Comparison of ENCODE assay signal across 15 cellular contexts in genomic region chr1:205287076-205287475, GRCh38. TPM values are rescaled to one million over a fixed set of nuclear protein-coding genes. Genes with fewer than 3 reads are reported as not detected.
DNase-seq lines count a peak whose midpoint lies in the region; ATAC-seq and TF ChIP-seq lines count a peak whose summit lies in the region.
"Had no signal": no experiment of that assay in that cellular context is flagged by ENCODE, and none has a peak within 500 bp of the region (broad histone marks: within the 10 kb centered on the region; RNA-seq: fewer than 3 reads in every experiment).

No MANE protein-coding gene starts in this region.

- H3K4me1 ChIP-seq in BLaER1 treated with 17β-estradiol and CSF1 and Interleukin-3, amounts not matched to agents 10 nM and 100 nM: peaks cover 61 to 85% (median 69%) of the 10 kb centered on the region in 10 experiments
- peaks cover 60 to 77% of the 10 kb centered on the region in 2 donors for H3K4me1 ChIP-seq in naive thymus-derived CD4-positive, alpha-beta T cell (ENCODE audit: control insufficient read depth in 2 of 2, insufficient read depth in 2 of 2, low read length in 2 of 2)
- H3K4me1 ChIP-seq in gastroesophageal sphincter: peaks cover 0 to 38% (median 11%) of the 10 kb centered on the region in 3 donors

- CTCF ChIA-PET in naive thymus-derived CD4-positive, alpha-beta T cell (lab: Charles Lee): interaction anchor here (1.2 to 23.1 kb wide), 3 partner anchors 11 to 50 kb away, joined by 3 to 955 read pairs (median 148); partner anchors contain the start of gene NUAK2

- peak overlapping the region; percentile 68 to 83 (median 81); a peak in 21 of 22 replicates for H3K27ac ChIP-seq in BLaER1 treated with 17β-estradiol and CSF1 and Interleukin-3, amounts not matched to agents 10 nM and 100 nM
- H3K27ac ChIP-seq in naive thymus-derived CD4-positive, alpha-beta T cell (ENCODE audit: low read depth, low read length): peak overlapping the region; percentile 83
- no peak overlapping the region for H3K27ac ChIP-seq in gastroesophageal sphincter

- DNase-seq in HFFc6: no peak
- no peak for DNase-seq in activated T-helper 1 cell treated with anti-CD3 and anti-CD28 coated beads, Interleukin-12 subunit alpha, Interleukin-12 subunit beta, Interleukin-2, Interleukin-4 antibody, amounts not matched to agents 30 ng/mL and 10 ng/mL and 1 ng/mL, durations not matched to agents 14 hours and 24 hours and 36 hours (ENCODE audit: low spot score)
- DNase-seq in naive thymus-derived CD4-positive, alpha-beta T cell: no peak
- no peak for DNase-seq in NCI-H345 treated with DMSO at 0.1 percent for 48 hours (lab: John Stamatoyannopoulos, UW; ENCODE audit: unreplicated experiment)
- DNase-seq in superior temporal gyrus (ENCODE audit: extremely low spot score): no peak
- DNase-seq: BE2C, islet precursor cell, NCI-H526 treated with DMSO at 0.1 percent for 48 hours had no signal

- POLR2A ChIA-PET in naive thymus-derived CD4-positive, alpha-beta T cell (lab: Charles Lee): interaction anchor here (0.6 to 22.0 kb wide), 6 partner anchors 9 to 58 kb away, joined by 3 to 1119 read pairs (median 46); partner anchors contain the start of gene NUAK2

- TF ChIP-seq EP300 in gastroesophageal sphincter (IDR thresholded peaks at IDR 0.05): no peak

- no peaks in the 10 kb centered on the region for H3K9me3 Mint-ChIP-seq in HFFc6
- H3K9me3 Mint-ChIP-seq in activated T-helper 1 cell treated with anti-CD3 and anti-CD28 coated beads, Interleukin-12 subunit alpha, Interleukin-12 subunit beta, Interleukin-2, Interleukin-4 antibody, amounts not matched to agents 30 ng/mL and 10 ng/mL and 1 ng/mL, durations not matched to agents 14 hours and 24 hours and 36 hours: no peaks in the 10 kb centered on the region
- H3K9me3 Mint-ChIP-seq in naive thymus-derived CD4-positive, alpha-beta T cell: peaks cover 0 to 8% (median 0%) of the 10 kb centered on the region in 11 donors
- H3K9me3 Mint-ChIP-seq: activated naive CD4-positive, alpha-beta T cell treated with anti-CD3 and anti-CD28 coated beads, Interleukin-2, amount 50 U/mL, for 72 hours; nephron had no signal

- no peaks in the 10 kb centered on the region for H3K36me3 Mint-ChIP-seq in HFFc6 (ENCODE audit: low read depth)
- no peaks in the 10 kb centered on the region for H3K36me3 Mint-ChIP-seq in activated T-helper 1 cell treated with anti-CD3 and anti-CD28 coated beads, Interleukin-12 subunit alpha, Interleukin-12 subunit beta, Interleukin-2, Interleukin-4 antibody, amounts not matched to agents 30 ng/mL and 10 ng/mL and 1 ng/mL, durations not matched to agents 14 hours and 24 hours and 36 hours (ENCODE audit: low read depth)
- peaks cover 0 to 4% (median 0%) of the 10 kb centered on the region in 5 donors for H3K36me3 Mint-ChIP-seq in naive thymus-derived CD4-positive, alpha-beta T cell
- H3K36me3 Mint-ChIP-seq: activated naive CD4-positive, alpha-beta T cell treated with anti-CD3 and anti-CD28 coated beads, Interleukin-2, amount 50 U/mL, for 72 hours had no signal

- H3K4me3 ChIP-seq in BLaER1 treated with 17β-estradiol and CSF1 and Interleukin-3, amounts not matched to agents 10 nM and 100 nM: peak overlapping the region in 5 of 10 experiments; percentile 1 to 39 (median 30); a peak in 4 of 20 replicates
- H3K4me3 ChIP-seq in naive thymus-derived CD4-positive, alpha-beta T cell (ENCODE audit: low read length): peak overlapping the region; percentile 60
- H3K4me3 ChIP-seq in gastroesophageal sphincter: no peak overlapping the region
- H3K4me3 ChIP-seq: coronary artery, SJSA1 had no signal

- no peak for TF ChIP-seq POLR2A in gastroesophageal sphincter (IDR thresholded peaks at IDR 0.05)

- ATAC-seq in naive thymus-derived CD4-positive, alpha-beta T cell: no peak
- ATAC-seq in GM18909 (IDR thresholded peaks at IDR 0.05; ENCODE audit: poor library complexity, unreplicated experiment): no peak
- ATAC-seq in gastroesophageal sphincter: no peak

- WGBS in gastroesophageal sphincter (ENCODE audit: low coverage in 1 of 2), 2 donors: 95 to 100% methylated on average over 1 to 3 of the region's 3 CpGs

- H3K9ac ChIP-seq in BLaER1 treated with 17β-estradiol and CSF1 and Interleukin-3, amounts not matched to agents 10 nM and 100 nM: peak overlapping the region; percentile 52 to 74 (median 69); a peak in 18 of 22 replicates

- no peak overlapping the region for H3K4me3 Mint-ChIP-seq in HFFc6
- peak overlapping the region; percentile 62 for H3K4me3 Mint-ChIP-seq in activated T-helper 1 cell treated with anti-CD3 and anti-CD28 coated beads, Interleukin-12 subunit alpha, Interleukin-12 subunit beta, Interleukin-2, Interleukin-4 antibody, amounts not matched to agents 30 ng/mL and 10 ng/mL and 1 ng/mL, durations not matched to agents 14 hours and 24 hours and 36 hours
- peak overlapping the region; percentile 63 to 89 (median 80) for H3K4me3 Mint-ChIP-seq in naive thymus-derived CD4-positive, alpha-beta T cell
- H3K4me3 Mint-ChIP-seq: nephron had no signal

- H3K27ac Mint-ChIP-seq in HFFc6: peak overlapping the region; percentile 68
- H3K27ac Mint-ChIP-seq in activated T-helper 1 cell treated with anti-CD3 and anti-CD28 coated beads, Interleukin-12 subunit alpha, Interleukin-12 subunit beta, Interleukin-2, Interleukin-4 antibody, amounts not matched to agents 30 ng/mL and 10 ng/mL and 1 ng/mL, durations not matched to agents 14 hours and 24 hours and 36 hours: peak overlapping the region; percentile 2
- H3K27ac Mint-ChIP-seq in naive thymus-derived CD4-positive, alpha-beta T cell: peak overlapping the region; percentile 90 to 99 (median 97)

- intact Hi-C loops in activated T-helper 1 cell treated with anti-CD3 and anti-CD28 coated beads, Interleukin-12 subunit alpha, Interleukin-12 subunit beta, Interleukin-2, Interleukin-4 antibody, amounts not matched to agents 30 ng/mL and 10 ng/mL and 1 ng/mL, durations not matched to agents 14 hours and 24 hours and 36 hours (cut with micrococcal nuclease): loop anchor here (10.0 kb wide), 3 partner anchors 458 to 1268 kb away; partner anchors contain the start of gene MDM4
- intact Hi-C loops in naive thymus-derived CD4-positive, alpha-beta T cell (cut with micrococcal nuclease): loop anchor here (5.0 to 10.0 kb wide), 8 partner anchors 198 to 1992 kb away; partner anchors contain the start of genes MDM4 (in 1 of the 2) and PPP1R15B (in 1 of the 2)

- TF ChIP-seq CTCF in HFFc6 (IDR thresholded peaks at IDR 0.05): no peak
- TF ChIP-seq CTCF in gastroesophageal sphincter (IDR thresholded peaks at IDR 0.05): no peak

- H3K9me3 ChIP-seq in BLaER1 treated with 17β-estradiol and CSF1 and Interleukin-3, amounts not matched to agents 10 nM and 100 nM (replicated peaks in 1 of 11): no peaks in the 10 kb centered on the region
- H3K9me3 ChIP-seq in naive thymus-derived CD4-positive, alpha-beta T cell (ENCODE audit: control insufficient read depth in 2 of 3, low read length in 3 of 3): no peaks in the 10 kb centered on the region
- H3K9me3 ChIP-seq in gastroesophageal sphincter: no peaks in the 10 kb centered on the region
- H3K9me3 ChIP-seq: BE2C, SJSA1 had no signal

- H4K20me1 ChIP-seq in BLaER1 treated with 17β-estradiol and CSF1 and Interleukin-3, amounts not matched to agents 10 nM and 100 nM: peaks cover 0 to 55% (median 8%) of the 10 kb centered on the region in 11 experiments; a peak in 10 of 22 replicates

- H3K27me3 Mint-ChIP-seq in HFFc6 (ENCODE audit: insufficient read depth): no peaks in the 10 kb centered on the region; the same call in 1 of the 2 replicates
- H3K27me3 Mint-ChIP-seq in activated T-helper 1 cell treated with anti-CD3 and anti-CD28 coated beads, Interleukin-12 subunit alpha, Interleukin-12 subunit beta, Interleukin-2, Interleukin-4 antibody, amounts not matched to agents 30 ng/mL and 10 ng/mL and 1 ng/mL, durations not matched to agents 14 hours and 24 hours and 36 hours (ENCODE audit: insufficient read depth): peaks cover 9% of the 10 kb centered on the region
- peaks cover 0 to 18% (median 0%) of the 10 kb centered on the region in 5 donors for H3K27me3 Mint-ChIP-seq in naive thymus-derived CD4-positive, alpha-beta T cell

- H3K4me2 ChIP-seq in BLaER1 treated with 17β-estradiol and CSF1 and Interleukin-3, amounts not matched to agents 10 nM and 100 nM: peak overlapping the region; percentile 92 to 98 (median 96)

- H3K4me1 Mint-ChIP-seq in HFFc6 (ENCODE audit: low read depth): peaks cover 65% of the 10 kb centered on the region
- H3K4me1 Mint-ChIP-seq in activated T-helper 1 cell treated with anti-CD3 and anti-CD28 coated beads, Interleukin-12 subunit alpha, Interleukin-12 subunit beta, Interleukin-2, Interleukin-4 antibody, amounts not matched to agents 30 ng/mL and 10 ng/mL and 1 ng/mL, durations not matched to agents 14 hours and 24 hours and 36 hours (ENCODE audit: low read depth): peaks cover 65% of the 10 kb centered on the region
- peaks cover 68 to 96% (median 82%) of the 10 kb centered on the region in 7 donors for H3K4me1 Mint-ChIP-seq in naive thymus-derived CD4-positive, alpha-beta T cell

- peaks cover 21 to 57% (median 40%) of the 10 kb centered on the region in 11 experiments for H3K27me3 ChIP-seq in BLaER1 treated with 17β-estradiol and CSF1 and Interleukin-3, amounts not matched to agents 10 nM and 100 nM
- no peaks in the 10 kb centered on the region for H3K27me3 ChIP-seq in naive thymus-derived CD4-positive, alpha-beta T cell (ENCODE audit: control insufficient read depth in 2 of 2, insufficient read depth in 2 of 2, low read length in 2 of 2)
- no peaks in the 10 kb centered on the region for H3K27me3 ChIP-seq in gastroesophageal sphincter
- H3K27me3 ChIP-seq: BE2C, SJSA1 had no signal

- H3K36me3 ChIP-seq in BLaER1 treated with 17β-estradiol and CSF1 and Interleukin-3, amounts not matched to agents 10 nM and 100 nM: no peaks in the 10 kb centered on the region
- H3K36me3 ChIP-seq in naive thymus-derived CD4-positive, alpha-beta T cell (ENCODE audit: control insufficient read depth in 2 of 3, insufficient read depth in 3 of 3, low read length in 3 of 3): no peaks in the 10 kb centered on the region
- H3K36me3 ChIP-seq in gastroesophageal sphincter: no peaks in the 10 kb centered on the region
- H3K36me3 ChIP-seq: BE2C, SJSA1 had no signal

RNA-seq across cellular contexts. Expression of gene NUAK2, which starts 34.5 kb away (rescaled TPM):
- total RNA-seq in HFFc6 (2021; fragmentation: NEBNext Ultra II Directional; extraction: Animal tissue kit (Norgen Biotek cat#: 25700)): 1 to 10 TPM; 6.3 to 8.2 (median 7.3) TPM
- 1.1 and 1.3 TPM in 2 replicates for total RNA-seq in activated T-helper 1 cell treated with anti-CD3 and anti-CD28 coated beads, Interleukin-12 subunit alpha, Interleukin-12 subunit beta, Interleukin-2, Interleukin-4 antibody, amounts not matched to agents 30 ng/mL and 10 ng/mL and 1 ng/mL, durations not matched to agents 14 hours and 24 hours and 36 hours
- 10 to 100 TPM in 4 of 5 experiments, 1 to 10 TPM in 1; 9.1 to 57.8 (median 23.0) TPM for total RNA-seq in naive thymus-derived CD4-positive, alpha-beta T cell
- 10 to 100 TPM; 40.7 to 85.5 TPM for polyA plus RNA-seq in naive thymus-derived CD4-positive, alpha-beta T cell
- total RNA-seq in gastroesophageal sphincter: 1 to 10 TPM in 1 of 4 donors, under 1 TPM in 3; 0.67 to 1.1 (median 0.83) TPM

RNA-seq across cellular contexts. Expression of gene TMCC2, which starts 59.3 kb away (rescaled TPM):
- 1 to 10 TPM; 3.4 to 4.2 (median 3.9) TPM for total RNA-seq in HFFc6 (2021; fragmentation: NEBNext Ultra II Directional; extraction: Animal tissue kit (Norgen Biotek cat#: 25700))
- total RNA-seq in activated T-helper 1 cell treated with anti-CD3 and anti-CD28 coated beads, Interleukin-12 subunit alpha, Interleukin-12 subunit beta, Interleukin-2, Interleukin-4 antibody, amounts not matched to agents 30 ng/mL and 10 ng/mL and 1 ng/mL, durations not matched to agents 14 hours and 24 hours and 36 hours: 25.0 and 25.2 TPM in 2 replicates
- total RNA-seq in naive thymus-derived CD4-positive, alpha-beta T cell: 1 to 10 TPM; 1.1 to 3.6 (median 1.8) TPM
- polyA plus RNA-seq in naive thymus-derived CD4-positive, alpha-beta T cell: under 1 TPM; 0.30 to 0.38 TPM
- total RNA-seq in gastroesophageal sphincter: 1 to 10 TPM; 3.1 to 8.9 (median 5.5) TPM

Comparison
In these comparisons a context has a peak if more than half of its experiments do, and no peak if none do; other contexts are left out.
1. H3K27ac ChIP-seq: peak in BLaER1 treated with 17β-estradiol and CSF1 and Interleukin-3, amounts not matched to agents 10 nM and 100 nM (11 of 11) and naive thymus-derived CD4-positive, alpha-beta T cell (single experiment); none in gastroesophageal sphincter (0 of 4).
2. H3K27ac Mint-ChIP-seq: peak in every context shown above with its lines; median percentile 97 in naive thymus-derived CD4-positive, alpha-beta T cell; 68 in HFFc6; 2 in activated T-helper 1 cell treated with anti-CD3 and anti-CD28 coated beads, Interleukin-12 subunit alpha, Interleukin-12 subunit beta, Interleukin-2, Interleukin-4 antibody, amounts not matched to agents 30 ng/mL and 10 ng/mL and 1 ng/mL, durations not matched to agents 14 hours and 24 hours and 36 hours.